In the genomic region with DNA sequence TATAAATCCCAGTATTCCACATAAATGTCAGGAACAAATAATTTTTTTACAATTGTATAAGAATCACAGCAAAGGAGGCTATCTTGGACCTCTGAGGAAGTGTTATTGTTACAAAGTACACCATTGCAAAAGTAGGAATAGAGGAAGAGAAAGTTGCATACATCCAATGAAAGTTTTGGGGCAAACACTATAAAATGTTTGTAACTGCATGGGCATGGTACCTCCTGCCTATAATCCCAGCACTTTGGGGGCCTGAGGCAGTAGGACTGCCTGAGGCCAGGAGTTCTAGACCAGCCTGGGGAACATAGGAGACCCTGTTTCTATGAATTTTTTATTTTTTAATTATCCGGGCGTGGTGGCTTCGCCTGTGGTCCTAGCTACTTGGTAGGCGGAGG, we compare ENCODE assay signal across 8 cellular contexts. TPM values are rescaled to one million over a fixed set of nuclear protein-coding genes. Genes with fewer than 3 reads are reported as not detected.
DNase-seq lines count a peak whose midpoint lies in the region; ATAC-seq, FAIRE-seq and TF ChIP-seq lines count a peak whose summit lies in the region.

No MANE protein-coding gene starts in this region.

- peaks cover 0 to 4% of the 10 kb centered on the region in 2 donors for H3K36me3 ChIP-seq in gastrocnemius medialis

- FAIRE-seq in GM12892 (lab: Jason Lieb, UNC), result no peak

- peaks cover 15 to 30% of the 10 kb centered on the region in 2 donors for H3K4me1 ChIP-seq in gastrocnemius medialis

- ATAC-seq in gastrocnemius medialis, result no peak

- intact Hi-C loops in gastrocnemius medialis (cut with DNase I; ENCODE audit: low total_unique reads), result loop anchor here (1.0 to 2.0 kb wide), 3 partner anchors 27 to 153 kb away; a partner anchor contains a TSS

- peak overlapping the region; percentile 72 for H3K4me3 ChIP-seq in epithelial cell of proximal tubule (ENCODE audit: low read depth, low read length)
- peak overlapping the region; percentile 59 to 95 (median 88) for H3K4me3 ChIP-seq in gastrocnemius medialis

- TF ChIP-seq POLR2A in gastrocnemius medialis (IDR thresholded peaks at IDR 0.05), result no peak
- no peak for TF ChIP-seq POLR2A in GM12892 (IDR thresholded peaks at IDR 0.05; ENCODE audit: low read depth, low read length)

- in situ Hi-C loops in GM13977 (cut with MboI; ENCODE audit: low pct_unique_long_range_greater_than_20kb, low sequenced_read_pairs, unreplicated experiment), result no loop called here
- in situ Hi-C loops in gastrocnemius medialis (cut with MboI; ENCODE audit: low sequenced_read_pairs in 4 of 4), result loop anchor here in 2 of 4 donors (10.0 kb wide), 2 partner anchors 53 to 153 kb away; a partner anchor contains a TSS

- H3K9me3 ChIP-seq in gastrocnemius medialis, result no peaks in the 10 kb centered on the region

- H3K27ac ChIP-seq in gastrocnemius medialis, result peak overlapping the region; percentile 82 to 98 (median 91)

- no peaks in the 10 kb centered on the region for H3K27me3 ChIP-seq in gastrocnemius medialis

- TF ChIP-seq CTCF in GM13977 (IDR thresholded peaks at IDR 0.05; ENCODE audit: extremely low read depth, insufficient read depth, missing control alignments) (no peak), epithelial cell of proximal tubule (conservative IDR thresholded peaks at IDR 0.05; ENCODE audit: low read depth, low read length) (no peak), gastrocnemius medialis (IDR thresholded peaks at IDR 0.05 in 4 of 5, conservative IDR thresholded peaks at IDR 0.05 in 1 of 5) (no peak)

- DNase-seq in GM13977 (ENCODE audit: low spot score), result peak; percentile 29
- peak; percentile 7 for DNase-seq in RPMI8226
- no peak for DNase-seq in epithelial cell of proximal tubule (ENCODE audit: low read depth)
- no peak for DNase-seq in gastrocnemius medialis
- DNase-seq in NAMALWA (ENCODE audit: low spot score), result no peak
- no peak for DNase-seq in HT-29 (ENCODE audit: low spot score)
- no peak for DNase-seq in GM12892 (ENCODE audit: insufficient read length)
- DNase-seq in activated CD4-positive, alpha-beta T cell treated with anti-CD3 and anti-CD28 coated beads for 1 hour, result no peak

RNA-seq across cellular contexts. Expression of a gene that starts 0.8 kb away (rescaled TPM):
- total RNA-seq in epithelial cell of proximal tubule, result 26.9 and 66.3 TPM in 2 replicates
- total RNA-seq in gastrocnemius medialis, result 10 to 100 TPM; 32.2 to 75.0 (median 50.0) TPM
- total RNA-seq in HT-29 (2014; rRNA removed; shearing (Covaris generic)), result 32.6 and 42.2 TPM in 2 replicates
- 63.3 TPM for polyA plus RNA-seq in GM12892 (2012; ENCODE audit: missing spikeins)

RNA-seq across cellular contexts. Expression of a gene that starts 28.0 kb away (rescaled TPM):
- total RNA-seq in epithelial cell of proximal tubule, result 89.0 and 100 TPM in 2 replicates
- total RNA-seq in gastrocnemius medialis, result 10 to 100 TPM; 29.3 to 59.8 (median 36.2) TPM
- 61.4 and 63.7 TPM in 2 replicates for total RNA-seq in HT-29 (2014; rRNA removed; shearing (Covaris generic))
- 100 TPM for polyA plus RNA-seq in GM12892 (2012; ENCODE audit: missing spikeins)

RNA-seq across cellular contexts. Expression of a gene that starts 51.8 kb away (rescaled TPM):
- total RNA-seq in epithelial cell of proximal tubule, result 14.7 TPM in 2 replicates
- total RNA-seq in gastrocnemius medialis, result 10 to 100 TPM; 25.0 to 30.6 (median 28.9) TPM
- 10.8 and 11.4 TPM in 2 replicates for total RNA-seq in HT-29 (2014; rRNA removed; shearing (Covaris generic))
- 9.3 TPM for polyA plus RNA-seq in GM12892 (2012; ENCODE audit: missing spikeins)

Comparison
In these comparisons a context has a peak if more than half of its experiments do, and no peak if none do; other contexts are left out.
1. DNase-seq: peak in GM13977 (single experiment) and RPMI8226 (single experiment); none in epithelial cell of proximal tubule (single experiment), gastrocnemius medialis (0 of 2), NAMALWA (single experiment), HT-29 (single experiment), GM12892 (single experiment) and activated CD4-positive, alpha-beta T cell treated with anti-CD3 and anti-CD28 coated beads for 1 hour (single experiment).